ENCODE assay signal across 8 cellular contexts in the genomic region with DNA sequence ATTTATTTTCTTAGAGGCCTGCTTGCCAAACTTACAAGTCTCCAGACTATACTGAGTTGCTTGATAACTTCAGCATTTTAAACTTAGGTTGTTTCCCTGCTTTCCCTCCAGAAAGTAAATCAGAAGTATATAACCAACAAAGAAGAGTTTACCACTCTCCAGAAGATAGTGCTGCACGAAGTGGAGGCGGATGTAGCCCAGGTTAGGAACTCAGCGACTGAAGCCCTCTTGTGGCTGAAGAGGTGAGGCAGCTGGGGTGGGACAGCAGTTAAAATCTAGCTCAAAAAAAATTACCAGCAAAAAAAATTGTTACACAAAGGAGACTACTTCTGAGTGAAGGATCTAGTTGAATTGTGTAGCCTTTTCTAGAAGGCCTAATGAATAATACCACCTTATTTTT. TPM values are rescaled to one million over a fixed set of nuclear protein-coding genes. Genes with fewer than 3 reads are reported as not detected.
DNase-seq lines count a peak whose midpoint lies in the region; ATAC-seq, FAIRE-seq and TF ChIP-seq lines count a peak whose summit lies in the region.
"Not testable (repeated sequence)": the region's sequence is repeated elsewhere in the genome, so short reads cannot be mapped to it uniquely, and the experiment has no call there.

No MANE protein-coding gene starts in this region.

- FAIRE-seq in GM18507 (lab: Jason Lieb, UNC) = peak; percentile 76

- not testable (repeated sequence) for H3K36me3 ChIP-seq in brain microvascular endothelial cell (replicated peaks)
- peaks cover 18% of the 10 kb centered on the region for H3K36me3 ChIP-seq in right atrium auricular region

- H3K27me3 ChIP-seq in brain microvascular endothelial cell (replicated peaks); right atrium auricular region: not testable (repeated sequence)

- H3K4me1 ChIP-seq in right atrium auricular region = not testable (repeated sequence)

- peak; percentile 76 for ATAC-seq in HG02973 (IDR thresholded peaks at IDR 0.05; ENCODE audit: unreplicated experiment)
- ATAC-seq in activated B cell treated with CpG ODN at 0.5 μM for 24 hours (ENCODE audit: low read depth) = peak; percentile 76

- peaks cover 17% of the 10 kb centered on the region for H3K36me3 Mint-ChIP-seq in activated B cell treated with CpG ODN at 0.5 μM for 24 hours (ENCODE audit: low read depth)

- H3K27me3 Mint-ChIP-seq in activated B cell treated with CpG ODN at 0.5 μM for 24 hours = not testable (repeated sequence)

- TF ChIP-seq CTCF in activated B cell treated with CpG ODN at 0.5 μM for 24 hours (IDR thresholded peaks at IDR 0.05) = not testable (repeated sequence)
- peak; percentile 74 for TF ChIP-seq CTCF in brain microvascular endothelial cell (IDR thresholded peaks at IDR 0.05; ENCODE audit: low read depth, low read length, missing control alignments)
- peak; percentile 18 to 58 for TF ChIP-seq CTCF in right atrium auricular region (IDR thresholded peaks at IDR 0.05)

- H3K27ac ChIP-seq in brain microvascular endothelial cell, right atrium auricular region: not testable (repeated sequence)

- not testable (repeated sequence) for H3K9me3 Mint-ChIP-seq in activated B cell treated with CpG ODN at 0.5 μM for 24 hours

- H3K9me3 ChIP-seq in right atrium auricular region = not testable (repeated sequence)

- intact Hi-C loops in activated B cell treated with CpG ODN at 0.5 μM for 24 hours (cut with micrococcal nuclease) = loop anchor here (1.0 to 5.0 kb wide), 10 partner anchors 33 to 503 kb away; partner anchors contain the start of genes PLEKHA8 and SCRN1

- in situ Hi-C loops in ACHN (cut with HindIII; ENCODE audit: low pct_ligation_motif_present, low pct_unique_long_range_greater_than_20kb, low sequenced_read_pairs); brain microvascular endothelial cell (cut with HindIII; ENCODE audit: low pct_ligation_motif_present, low sequenced_read_pairs): not testable (repeated sequence)

- not testable (repeated sequence) for H3K4me3 ChIP-seq in brain microvascular endothelial cell (ENCODE audit: low read depth, low read length); right atrium auricular region

- CTCF ChIA-PET in activated B cell treated with CpG ODN at 0.5 μM for 24 hours (lab: Charles Lee) = interaction anchor here (0.6 to 5.7 kb wide), 32 partner anchors 11 to 1684 kb away, joined by 3 to 76 read pairs (median 4); partner anchors contain the start of genes FKBP14, MTURN, PLEKHA8 and SCRN1

- H3K4me3 Mint-ChIP-seq in activated B cell treated with CpG ODN at 0.5 μM for 24 hours = not testable (repeated sequence)

- peak overlapping the region; percentile 50 for H3K27ac Mint-ChIP-seq in activated B cell treated with CpG ODN at 0.5 μM for 24 hours

- peaks cover 20% of the 10 kb centered on the region for H3K4me1 Mint-ChIP-seq in activated B cell treated with CpG ODN at 0.5 μM for 24 hours

- POLR2A ChIA-PET in activated B cell treated with CpG ODN at 0.5 μM for 24 hours (lab: Charles Lee) = interaction anchor here (0.5 to 1.3 kb wide), 3 partner anchors 33 to 421 kb away, joined by 3 to 6 read pairs (median 5); partner anchors contain the start of genes FKBP14 and PLEKHA8

- peak; percentile 57 for DNase-seq in ACHN
- not testable (repeated sequence) for DNase-seq in GM18507 (ENCODE audit: extremely low spot score, insufficient read length, low read depth); brain microvascular endothelial cell; right atrium auricular region (ENCODE audit: low spot score)
- DNase-seq in NCI-H226 = peak; percentile 30
- DNase-seq in activated B cell treated with CpG ODN at 0.5 μM for 24 hours = peak; percentile 16
- peak; percentile 17 for DNase-seq in renal cortical epithelial cell (ENCODE audit: low read depth)

RNA-seq across cellular contexts. Expression of gene PLEKHA8, which starts 33.6 kb away (rescaled TPM):
- total RNA-seq in activated B cell treated with CpG ODN at 0.5 μM for 24 hours (7.4 and 9.3 TPM in 2 replicates), right atrium auricular region (1 to 10 TPM; 2.0 to 3.3 TPM), renal cortical epithelial cell (19.6 and 24.7 TPM in 2 replicates)

RNA-seq across cellular contexts. Expression of gene FKBP14, which starts 35.3 kb away (rescaled TPM):
- total RNA-seq in activated B cell treated with CpG ODN at 0.5 μM for 24 hours (7.7 and 11.4 TPM in 2 replicates), right atrium auricular region (1 to 10 TPM; 6.1 to 8.5 TPM), renal cortical epithelial cell (16.3 and 35.4 TPM in 2 replicates)
